ENCODE assay signal across 1 cellular context in genomic region chr1:156601122-156601830, GRCh38.
TF ChIP-seq lines count a peak whose summit lies in the region.

Gene GPATCH4, minus strand, starts transcription at chr1:156601479.

TF ChIP-seq in HepG2, 621 proteins besides CTCF, POLR2A, EP300 and RAD21 (continued from another document and continues in another):
- TF ChIP-seq, protein P1, sequence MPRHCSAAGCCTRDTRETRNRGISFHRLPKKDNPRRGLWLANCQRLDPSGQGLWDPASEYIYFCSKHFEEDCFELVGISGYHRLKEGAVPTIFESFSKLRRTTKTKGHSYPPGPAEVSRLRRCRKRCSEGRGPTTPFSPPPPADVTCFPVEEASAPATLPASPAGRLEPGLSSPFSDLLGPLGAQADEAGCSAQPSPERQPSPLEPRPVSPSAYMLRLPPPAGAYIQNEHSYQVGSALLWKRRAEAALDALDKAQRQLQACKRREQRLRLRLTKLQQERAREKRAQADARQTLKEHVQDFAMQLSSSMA (CRISPR knock-in tag; IDR thresholded peaks at IDR 0.05): 0 out of 2 replicates have a peak, but pooled peaks have one; percentile 48
- TF ChIP-seq, protein P2, sequence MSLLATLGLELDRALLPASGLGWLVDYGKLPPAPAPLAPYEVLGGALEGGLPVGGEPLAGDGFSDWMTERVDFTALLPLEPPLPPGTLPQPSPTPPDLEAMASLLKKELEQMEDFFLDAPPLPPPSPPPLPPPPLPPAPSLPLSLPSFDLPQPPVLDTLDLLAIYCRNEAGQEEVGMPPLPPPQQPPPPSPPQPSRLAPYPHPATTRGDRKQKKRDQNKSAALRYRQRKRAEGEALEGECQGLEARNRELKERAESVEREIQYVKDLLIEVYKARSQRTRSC (CRISPR knock-in tag; IDR thresholded peaks at IDR 0.05; ENCODE audit: low read depth): no peak; the same call in 1 of the 2 replicates
- TF ChIP-seq MTF1 (CRISPR knock-in tag; IDR thresholded peaks at IDR 0.05) (no peak), ZNF383 (CRISPR knock-in tag; IDR thresholded peaks at IDR 0.05; ENCODE audit: borderline replicate concordance) (no peak), JARID2 (CRISPR knock-in tag; IDR thresholded peaks at IDR 0.05; ENCODE audit: insufficient replicate concordance) (no peak), ZKSCAN5 (CRISPR knock-in tag; IDR thresholded peaks at IDR 0.05) (no peak), TBP (CRISPR knock-in tag; IDR thresholded peaks at IDR 0.05) (no peak), ZNF343 (CRISPR knock-in tag; IDR thresholded peaks at IDR 0.05) (no peak; the same call in 1 of the 2 replicates), FOXM1 (CRISPR knock-in tag; IDR thresholded peaks at IDR 0.05) (no peak), PITX1 (CRISPR knock-in tag; IDR thresholded peaks at IDR 0.05) (no peak), ZBTB3 (CRISPR knock-in tag; IDR thresholded peaks at IDR 0.05; ENCODE audit: borderline replicate concordance, low read depth) (0 out of 2 replicates have a peak, but pooled peaks have one; percentile 20), ZNF251 (CRISPR knock-in tag; IDR thresholded peaks at IDR 0.05) (no peak), ZNF264 (CRISPR knock-in tag; IDR thresholded peaks at IDR 0.05) (peak; percentile 78; the same call in 1 of the 2 replicates), NR2F2 (IDR thresholded peaks at IDR 0.05; ENCODE audit: borderline replicate concordance, low read depth) (no peak), IRX3 (CRISPR knock-in tag; IDR thresholded peaks at IDR 0.05; ENCODE audit: borderline replicate concordance, low read depth) (no peak; the same call in 1 of the 2 replicates), ZNF567 (CRISPR knock-in tag; IDR thresholded peaks at IDR 0.05; ENCODE audit: borderline replicate concordance) (no peak), SETDB1 (CRISPR knock-in tag; IDR thresholded peaks at IDR 0.05; ENCODE audit: borderline replicate concordance) (no peak), TGIF2 (CRISPR knock-in tag; IDR thresholded peaks at IDR 0.05) (peak; percentile 80), SMAD1 (CRISPR knock-in tag; IDR thresholded peaks at IDR 0.05; ENCODE audit: borderline replicate concordance, low read depth) (no peak; the same call in 1 of the 2 replicates), ZNF605 (CRISPR knock-in tag; IDR thresholded peaks at IDR 0.05) (peak; percentile 40; the same call in 1 of the 2 replicates), RFXAP (CRISPR knock-in tag; IDR thresholded peaks at IDR 0.05; ENCODE audit: borderline replicate concordance) (peak; percentile 59; the same call in 1 of the 2 replicates), CEBPG (CRISPR knock-in tag; IDR thresholded peaks at IDR 0.05) (no peak)
- TF ChIP-seq, protein P3, sequence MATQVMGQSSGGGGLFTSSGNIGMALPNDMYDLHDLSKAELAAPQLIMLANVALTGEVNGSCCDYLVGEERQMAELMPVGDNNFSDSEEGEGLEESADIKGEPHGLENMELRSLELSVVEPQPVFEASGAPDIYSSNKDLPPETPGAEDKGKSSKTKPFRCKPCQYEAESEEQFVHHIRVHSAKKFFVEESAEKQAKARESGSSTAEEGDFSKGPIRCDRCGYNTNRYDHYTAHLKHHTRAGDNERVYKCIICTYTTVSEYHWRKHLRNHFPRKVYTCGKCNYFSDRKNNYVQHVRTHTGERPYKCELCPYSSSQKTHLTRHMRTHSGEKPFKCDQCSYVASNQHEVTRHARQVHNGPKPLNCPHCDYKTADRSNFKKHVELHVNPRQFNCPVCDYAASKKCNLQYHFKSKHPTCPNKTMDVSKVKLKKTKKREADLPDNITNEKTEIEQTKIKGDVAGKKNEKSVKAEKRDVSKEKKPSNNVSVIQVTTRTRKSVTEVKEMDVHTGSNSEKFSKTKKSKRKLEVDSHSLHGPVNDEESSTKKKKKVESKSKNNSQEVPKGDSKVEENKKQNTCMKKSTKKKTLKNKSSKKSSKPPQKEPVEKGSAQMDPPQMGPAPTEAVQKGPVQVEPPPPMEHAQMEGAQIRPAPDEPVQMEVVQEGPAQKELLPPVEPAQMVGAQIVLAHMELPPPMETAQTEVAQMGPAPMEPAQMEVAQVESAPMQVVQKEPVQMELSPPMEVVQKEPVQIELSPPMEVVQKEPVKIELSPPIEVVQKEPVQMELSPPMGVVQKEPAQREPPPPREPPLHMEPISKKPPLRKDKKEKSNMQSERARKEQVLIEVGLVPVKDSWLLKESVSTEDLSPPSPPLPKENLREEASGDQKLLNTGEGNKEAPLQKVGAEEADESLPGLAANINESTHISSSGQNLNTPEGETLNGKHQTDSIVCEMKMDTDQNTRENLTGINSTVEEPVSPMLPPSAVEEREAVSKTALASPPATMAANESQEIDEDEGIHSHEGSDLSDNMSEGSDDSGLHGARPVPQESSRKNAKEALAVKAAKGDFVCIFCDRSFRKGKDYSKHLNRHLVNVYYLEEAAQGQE (IDR thresholded peaks at IDR 0.05; ENCODE audit: borderline replicate concordance in 1 of 2, low read depth in 1 of 2, low read length in 2 of 2): peak in 1 of 2 experiments; percentile 58; a peak in 1 of 4 replicates
- TF ChIP-seq, protein P4, sequence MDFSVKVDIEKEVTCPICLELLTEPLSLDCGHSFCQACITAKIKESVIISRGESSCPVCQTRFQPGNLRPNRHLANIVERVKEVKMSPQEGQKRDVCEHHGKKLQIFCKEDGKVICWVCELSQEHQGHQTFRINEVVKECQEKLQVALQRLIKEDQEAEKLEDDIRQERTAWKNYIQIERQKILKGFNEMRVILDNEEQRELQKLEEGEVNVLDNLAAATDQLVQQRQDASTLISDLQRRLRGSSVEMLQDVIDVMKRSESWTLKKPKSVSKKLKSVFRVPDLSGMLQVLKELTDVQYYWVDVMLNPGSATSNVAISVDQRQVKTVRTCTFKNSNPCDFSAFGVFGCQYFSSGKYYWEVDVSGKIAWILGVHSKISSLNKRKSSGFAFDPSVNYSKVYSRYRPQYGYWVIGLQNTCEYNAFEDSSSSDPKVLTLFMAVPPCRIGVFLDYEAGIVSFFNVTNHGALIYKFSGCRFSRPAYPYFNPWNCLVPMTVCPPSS (IDR thresholded peaks at IDR 0.05): no peak
- TF ChIP-seq, protein P5, sequence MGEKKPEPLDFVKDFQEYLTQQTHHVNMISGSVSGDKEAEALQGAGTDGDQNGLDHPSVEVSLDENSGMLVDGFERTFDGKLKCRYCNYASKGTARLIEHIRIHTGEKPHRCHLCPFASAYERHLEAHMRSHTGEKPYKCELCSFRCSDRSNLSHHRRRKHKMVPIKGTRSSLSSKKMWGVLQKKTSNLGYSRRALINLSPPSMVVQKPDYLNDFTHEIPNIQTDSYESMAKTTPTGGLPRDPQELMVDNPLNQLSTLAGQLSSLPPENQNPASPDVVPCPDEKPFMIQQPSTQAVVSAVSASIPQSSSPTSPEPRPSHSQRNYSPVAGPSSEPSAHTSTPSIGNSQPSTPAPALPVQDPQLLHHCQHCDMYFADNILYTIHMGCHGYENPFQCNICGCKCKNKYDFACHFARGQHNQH (CRISPR knock-in tag; IDR thresholded peaks at IDR 0.05): peak; percentile 69; the same call in 1 of the 2 replicates
- TF ChIP-seq, protein P6, sequence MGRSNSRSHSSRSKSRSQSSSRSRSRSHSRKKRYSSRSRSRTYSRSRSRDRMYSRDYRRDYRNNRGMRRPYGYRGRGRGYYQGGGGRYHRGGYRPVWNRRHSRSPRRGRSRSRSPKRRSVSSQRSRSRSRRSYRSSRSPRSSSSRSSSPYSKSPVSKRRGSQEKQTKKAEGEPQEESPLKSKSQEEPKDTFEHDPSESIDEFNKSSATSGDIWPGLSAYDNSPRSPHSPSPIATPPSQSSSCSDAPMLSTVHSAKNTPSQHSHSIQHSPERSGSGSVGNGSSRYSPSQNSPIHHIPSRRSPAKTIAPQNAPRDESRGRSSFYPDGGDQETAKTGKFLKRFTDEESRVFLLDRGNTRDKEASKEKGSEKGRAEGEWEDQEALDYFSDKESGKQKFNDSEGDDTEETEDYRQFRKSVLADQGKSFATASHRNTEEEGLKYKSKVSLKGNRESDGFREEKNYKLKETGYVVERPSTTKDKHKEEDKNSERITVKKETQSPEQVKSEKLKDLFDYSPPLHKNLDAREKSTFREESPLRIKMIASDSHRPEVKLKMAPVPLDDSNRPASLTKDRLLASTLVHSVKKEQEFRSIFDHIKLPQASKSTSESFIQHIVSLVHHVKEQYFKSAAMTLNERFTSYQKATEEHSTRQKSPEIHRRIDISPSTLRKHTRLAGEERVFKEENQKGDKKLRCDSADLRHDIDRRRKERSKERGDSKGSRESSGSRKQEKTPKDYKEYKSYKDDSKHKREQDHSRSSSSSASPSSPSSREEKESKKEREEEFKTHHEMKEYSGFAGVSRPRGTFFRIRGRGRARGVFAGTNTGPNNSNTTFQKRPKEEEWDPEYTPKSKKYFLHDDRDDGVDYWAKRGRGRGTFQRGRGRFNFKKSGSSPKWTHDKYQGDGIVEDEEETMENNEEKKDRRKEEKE (IDR thresholded peaks at IDR 0.05): no peak
- TF ChIP-seq, protein P7, sequence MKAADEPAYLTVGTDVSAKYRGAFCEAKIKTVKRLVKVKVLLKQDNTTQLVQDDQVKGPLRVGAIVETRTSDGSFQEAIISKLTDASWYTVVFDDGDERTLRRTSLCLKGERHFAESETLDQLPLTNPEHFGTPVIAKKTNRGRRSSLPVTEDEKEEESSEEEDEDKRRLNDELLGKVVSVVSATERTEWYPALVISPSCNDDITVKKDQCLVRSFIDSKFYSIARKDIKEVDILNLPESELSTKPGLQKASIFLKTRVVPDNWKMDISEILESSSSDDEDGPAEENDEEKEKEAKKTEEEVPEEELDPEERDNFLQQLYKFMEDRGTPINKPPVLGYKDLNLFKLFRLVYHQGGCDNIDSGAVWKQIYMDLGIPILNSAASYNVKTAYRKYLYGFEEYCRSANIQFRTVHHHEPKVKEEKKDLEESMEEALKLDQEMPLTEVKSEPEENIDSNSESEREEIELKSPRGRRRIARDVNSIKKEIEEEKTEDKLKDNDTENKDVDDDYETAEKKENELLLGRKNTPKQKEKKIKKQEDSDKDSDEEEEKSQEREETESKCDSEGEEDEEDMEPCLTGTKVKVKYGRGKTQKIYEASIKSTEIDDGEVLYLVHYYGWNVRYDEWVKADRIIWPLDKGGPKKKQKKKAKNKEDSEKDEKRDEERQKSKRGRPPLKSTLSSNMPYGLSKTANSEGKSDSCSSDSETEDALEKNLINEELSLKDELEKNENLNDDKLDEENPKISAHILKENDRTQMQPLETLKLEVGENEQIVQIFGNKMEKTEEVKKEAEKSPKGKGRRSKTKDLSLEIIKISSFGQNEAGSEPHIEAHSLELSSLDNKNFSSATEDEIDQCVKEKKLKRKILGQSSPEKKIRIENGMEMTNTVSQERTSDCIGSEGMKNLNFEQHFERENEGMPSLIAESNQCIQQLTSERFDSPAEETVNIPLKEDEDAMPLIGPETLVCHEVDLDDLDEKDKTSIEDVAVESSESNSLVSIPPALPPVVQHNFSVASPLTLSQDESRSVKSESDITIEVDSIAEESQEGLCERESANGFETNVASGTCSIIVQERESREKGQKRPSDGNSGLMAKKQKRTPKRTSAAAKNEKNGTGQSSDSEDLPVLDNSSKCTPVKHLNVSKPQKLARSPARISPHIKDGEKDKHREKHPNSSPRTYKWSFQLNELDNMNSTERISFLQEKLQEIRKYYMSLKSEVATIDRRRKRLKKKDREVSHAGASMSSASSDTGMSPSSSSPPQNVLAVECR (CRISPR knock-in tag; IDR thresholded peaks at IDR 0.05; ENCODE audit: borderline replicate concordance): peak; percentile 97
- TF ChIP-seq, protein P8, sequence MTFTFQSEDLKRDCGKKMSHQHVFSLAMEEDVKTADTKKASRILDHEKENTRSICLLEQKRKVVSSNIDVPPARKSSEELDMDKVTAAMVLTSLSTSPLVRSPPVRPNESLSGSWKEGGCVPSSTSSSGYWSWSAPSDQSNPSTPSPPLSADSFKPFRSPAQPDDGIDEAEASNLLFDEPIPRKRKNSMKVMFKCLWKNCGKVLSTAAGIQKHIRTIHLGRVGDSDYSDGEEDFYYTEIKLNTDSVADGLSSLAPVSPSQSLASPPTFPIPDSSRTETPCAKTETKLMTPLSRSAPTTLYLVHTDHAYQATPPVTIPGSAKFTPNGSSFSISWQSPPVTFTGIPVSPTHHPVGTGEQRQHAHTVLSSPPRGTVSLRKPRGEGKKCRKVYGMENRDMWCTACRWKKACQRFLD (CRISPR knock-in tag; IDR thresholded peaks at IDR 0.05; ENCODE audit: borderline replicate concordance): peak; percentile 44; the same call in 1 of the 2 replicates
- TF ChIP-seq, protein P9, sequence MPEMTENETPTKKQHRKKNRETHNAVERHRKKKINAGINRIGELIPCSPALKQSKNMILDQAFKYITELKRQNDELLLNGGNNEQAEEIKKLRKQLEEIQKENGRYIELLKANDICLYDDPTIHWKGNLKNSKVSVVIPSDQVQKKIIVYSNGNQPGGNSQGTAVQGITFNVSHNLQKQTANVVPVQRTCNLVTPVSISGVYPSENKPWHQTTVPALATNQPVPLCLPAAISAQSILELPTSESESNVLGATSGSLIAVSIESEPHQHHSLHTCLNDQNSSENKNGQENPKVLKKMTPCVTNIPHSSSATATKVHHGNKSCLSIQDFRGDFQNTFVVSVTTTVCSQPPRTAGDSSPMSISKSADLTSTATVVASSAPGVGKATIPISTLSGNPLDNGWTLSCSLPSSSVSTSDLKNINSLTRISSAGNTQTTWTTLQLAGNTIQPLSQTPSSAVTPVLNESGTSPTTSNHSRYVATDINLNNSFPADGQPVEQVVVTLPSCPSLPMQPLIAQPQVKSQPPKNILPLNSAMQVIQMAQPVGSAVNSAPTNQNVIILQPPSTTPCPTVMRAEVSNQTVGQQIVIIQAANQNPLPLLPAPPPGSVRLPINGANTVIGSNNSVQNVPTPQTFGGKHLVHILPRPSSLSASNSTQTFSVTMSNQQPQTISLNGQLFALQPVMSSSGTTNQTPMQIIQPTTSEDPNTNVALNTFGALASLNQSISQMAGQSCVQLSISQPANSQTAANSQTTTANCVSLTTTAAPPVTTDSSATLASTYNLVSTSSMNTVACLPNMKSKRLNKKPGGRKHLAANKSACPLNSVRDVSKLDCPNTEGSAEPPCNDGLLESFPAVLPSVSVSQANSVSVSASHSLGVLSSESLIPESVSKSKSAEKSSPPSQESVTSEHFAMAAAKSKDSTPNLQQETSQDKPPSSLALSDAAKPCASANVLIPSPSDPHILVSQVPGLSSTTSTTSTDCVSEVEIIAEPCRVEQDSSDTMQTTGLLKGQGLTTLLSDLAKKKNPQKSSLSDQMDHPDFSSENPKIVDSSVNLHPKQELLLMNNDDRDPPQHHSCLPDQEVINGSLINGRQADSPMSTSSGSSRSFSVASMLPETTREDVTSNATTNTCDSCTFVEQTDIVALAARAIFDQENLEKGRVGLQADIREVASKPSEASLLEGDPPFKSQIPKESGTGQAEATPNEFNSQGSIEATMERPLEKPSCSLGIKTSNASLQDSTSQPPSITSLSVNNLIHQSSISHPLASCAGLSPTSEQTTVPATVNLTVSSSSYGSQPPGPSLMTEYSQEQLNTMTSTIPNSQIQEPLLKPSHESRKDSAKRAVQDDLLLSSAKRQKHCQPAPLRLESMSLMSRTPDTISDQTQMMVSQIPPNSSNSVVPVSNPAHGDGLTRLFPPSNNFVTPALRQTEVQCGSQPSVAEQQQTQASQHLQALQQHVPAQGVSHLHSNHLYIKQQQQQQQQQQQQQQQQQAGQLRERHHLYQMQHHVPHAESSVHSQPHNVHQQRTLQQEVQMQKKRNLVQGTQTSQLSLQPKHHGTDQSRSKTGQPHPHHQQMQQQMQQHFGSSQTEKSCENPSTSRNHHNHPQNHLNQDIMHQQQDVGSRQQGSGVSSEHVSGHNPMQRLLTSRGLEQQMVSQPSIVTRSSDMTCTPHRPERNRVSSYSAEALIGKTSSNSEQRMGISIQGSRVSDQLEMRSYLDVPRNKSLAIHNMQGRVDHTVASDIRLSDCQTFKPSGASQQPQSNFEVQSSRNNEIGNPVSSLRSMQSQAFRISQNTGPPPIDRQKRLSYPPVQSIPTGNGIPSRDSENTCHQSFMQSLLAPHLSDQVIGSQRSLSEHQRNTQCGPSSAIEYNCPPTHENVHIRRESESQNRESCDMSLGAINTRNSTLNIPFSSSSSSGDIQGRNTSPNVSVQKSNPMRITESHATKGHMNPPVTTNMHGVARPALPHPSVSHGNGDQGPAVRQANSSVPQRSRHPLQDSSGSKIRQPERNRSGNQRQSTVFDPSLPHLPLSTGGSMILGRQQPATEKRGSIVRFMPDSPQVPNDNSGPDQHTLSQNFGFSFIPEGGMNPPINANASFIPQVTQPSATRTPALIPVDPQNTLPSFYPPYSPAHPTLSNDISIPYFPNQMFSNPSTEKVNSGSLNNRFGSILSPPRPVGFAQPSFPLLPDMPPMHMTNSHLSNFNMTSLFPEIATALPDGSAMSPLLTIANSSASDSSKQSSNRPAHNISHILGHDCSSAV (CRISPR knock-in tag; IDR thresholded peaks at IDR 0.05; ENCODE audit: borderline replicate concordance): no peak
